Comparison of ENCODE assay signal across 1 cellular context in the genomic region with DNA sequence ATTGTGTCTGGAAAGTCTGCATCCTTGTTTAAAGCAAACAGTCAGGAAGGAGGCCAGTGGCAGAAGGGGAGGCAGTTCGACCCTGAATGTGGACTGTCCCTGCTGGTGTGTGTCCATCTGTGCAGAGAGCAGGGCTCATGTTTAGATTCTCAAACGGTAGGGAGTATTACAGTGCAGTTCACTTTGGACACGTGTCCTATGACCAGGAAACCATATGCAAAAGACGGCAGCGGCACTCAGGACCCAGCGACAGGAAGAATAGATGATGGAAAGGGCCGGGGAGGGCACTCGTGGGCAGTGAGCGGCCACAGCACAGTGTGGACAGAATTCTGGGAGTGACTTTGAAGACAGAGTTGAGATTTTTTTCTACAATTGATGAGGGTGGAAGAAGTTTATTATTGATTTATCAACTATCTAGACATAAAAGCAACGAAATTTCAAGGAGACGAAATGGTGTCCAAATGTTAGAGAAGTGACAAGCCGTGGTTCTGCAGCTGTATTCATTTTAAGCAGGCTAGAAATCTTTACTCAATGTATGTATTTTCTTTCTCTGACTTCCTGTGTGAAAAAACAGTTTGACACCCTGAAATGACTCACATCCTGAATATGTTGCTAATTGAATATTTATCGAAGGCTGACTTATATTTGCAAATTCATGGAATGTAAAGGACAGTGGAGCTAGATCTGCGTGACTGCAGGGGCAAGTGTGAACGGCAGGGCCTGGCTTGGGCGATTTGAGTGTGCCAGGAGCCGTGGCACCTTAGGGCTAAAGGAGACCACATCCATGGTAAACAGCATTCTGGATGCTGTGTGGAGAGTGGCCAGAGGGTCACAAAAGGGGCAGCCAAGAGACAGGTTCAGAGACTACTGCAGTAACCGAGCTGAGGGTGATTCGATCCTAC.
A peak's percentile ranks its signal among the peaks of the same experiment; 100 is the strongest.
TF ChIP-seq lines count a peak whose summit lies in the region.

No MANE protein-coding gene starts in this region.

TF ChIP-seq in GM12878, 131 proteins besides CTCF, POLR2A, EP300 and RAD21 (continued from another document and continues in another):
- TF ChIP-seq MXI1 (IDR thresholded peaks at IDR 0.05; ENCODE audit: low read depth, low read length): peak; percentile 33; the same call in 1 of the 2 replicates
- TF ChIP-seq POU2F2 (IDR thresholded peaks at IDR 0.05; ENCODE audit: borderline replicate concordance, low read depth, low read length): peak; percentile 69; the same call in 1 of the 3 replicates
- TF ChIP-seq PAX8 (IDR thresholded peaks at IDR 0.05): no peak
- TF ChIP-seq HDGF (IDR thresholded peaks at IDR 0.05): 0 out of 2 replicates have a peak, but pooled peaks have one; percentile 26
- TF ChIP-seq DPF2 (IDR thresholded peaks at IDR 0.05): peak; percentile 86
- TF ChIP-seq SUZ12 (IDR thresholded peaks at IDR 0.05; ENCODE audit: unreplicated experiment): no peak
- no peak; the same call in 1 of the 2 replicates for TF ChIP-seq CREM (IDR thresholded peaks at IDR 0.05; ENCODE audit: low read depth)
- no peak for TF ChIP-seq KAT2A (conservative IDR thresholded peaks at IDR 0.05; ENCODE audit: control insufficient read depth, low read depth, low read length)
- TF ChIP-seq IKZF1 (conservative IDR thresholded peaks at IDR 0.05): peak; percentile 86
- TF ChIP-seq, protein P1, sequence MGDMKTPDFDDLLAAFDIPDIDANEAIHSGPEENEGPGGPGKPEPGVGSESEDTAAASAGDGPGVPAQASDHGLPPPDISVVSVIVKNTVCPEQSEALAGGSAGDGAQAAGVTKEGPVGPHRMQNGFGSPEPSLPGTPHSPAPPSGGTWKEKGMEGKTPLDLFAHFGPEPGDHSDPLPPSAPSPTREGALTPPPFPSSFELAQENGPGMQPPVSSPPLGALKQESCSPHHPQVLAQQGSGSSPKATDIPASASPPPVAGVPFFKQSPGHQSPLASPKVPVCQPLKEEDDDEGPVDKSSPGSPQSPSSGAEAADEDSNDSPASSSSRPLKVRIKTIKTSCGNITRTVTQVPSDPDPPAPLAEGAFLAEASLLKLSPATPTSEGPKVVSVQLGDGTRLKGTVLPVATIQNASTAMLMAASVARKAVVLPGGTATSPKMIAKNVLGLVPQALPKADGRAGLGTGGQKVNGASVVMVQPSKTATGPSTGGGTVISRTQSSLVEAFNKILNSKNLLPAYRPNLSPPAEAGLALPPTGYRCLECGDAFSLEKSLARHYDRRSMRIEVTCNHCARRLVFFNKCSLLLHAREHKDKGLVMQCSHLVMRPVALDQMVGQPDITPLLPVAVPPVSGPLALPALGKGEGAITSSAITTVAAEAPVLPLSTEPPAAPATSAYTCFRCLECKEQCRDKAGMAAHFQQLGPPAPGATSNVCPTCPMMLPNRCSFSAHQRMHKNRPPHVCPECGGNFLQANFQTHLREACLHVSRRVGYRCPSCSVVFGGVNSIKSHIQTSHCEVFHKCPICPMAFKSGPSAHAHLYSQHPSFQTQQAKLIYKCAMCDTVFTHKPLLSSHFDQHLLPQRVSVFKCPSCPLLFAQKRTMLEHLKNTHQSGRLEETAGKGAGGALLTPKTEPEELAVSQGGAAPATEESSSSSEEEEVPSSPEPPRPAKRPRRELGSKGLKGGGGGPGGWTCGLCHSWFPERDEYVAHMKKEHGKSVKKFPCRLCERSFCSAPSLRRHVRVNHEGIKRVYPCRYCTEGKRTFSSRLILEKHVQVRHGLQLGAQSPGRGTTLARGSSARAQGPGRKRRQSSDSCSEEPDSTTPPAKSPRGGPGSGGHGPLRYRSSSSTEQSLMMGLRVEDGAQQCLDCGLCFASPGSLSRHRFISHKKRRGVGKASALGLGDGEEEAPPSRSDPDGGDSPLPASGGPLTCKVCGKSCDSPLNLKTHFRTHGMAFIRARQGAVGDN (IDR thresholded peaks at IDR 0.05): 0 out of 2 replicates have a peak, but pooled peaks have one; percentile 18
- TF ChIP-seq ZZZ3 (IDR thresholded peaks at IDR 0.05; ENCODE audit: control insufficient read depth, insufficient read length, low read depth): no peak
- TF ChIP-seq, protein P2, sequence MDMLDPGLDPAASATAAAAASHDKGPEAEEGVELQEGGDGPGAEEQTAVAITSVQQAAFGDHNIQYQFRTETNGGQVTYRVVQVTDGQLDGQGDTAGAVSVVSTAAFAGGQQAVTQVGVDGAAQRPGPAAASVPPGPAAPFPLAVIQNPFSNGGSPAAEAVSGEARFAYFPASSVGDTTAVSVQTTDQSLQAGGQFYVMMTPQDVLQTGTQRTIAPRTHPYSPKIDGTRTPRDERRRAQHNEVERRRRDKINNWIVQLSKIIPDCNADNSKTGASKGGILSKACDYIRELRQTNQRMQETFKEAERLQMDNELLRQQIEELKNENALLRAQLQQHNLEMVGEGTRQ (IDR thresholded peaks at IDR 0.05; ENCODE audit: borderline replicate concordance, low read depth, low read length): peak; percentile 43; the same call in 1 of the 2 replicates
- TF ChIP-seq CBX3 (IDR thresholded peaks at IDR 0.05; ENCODE audit: borderline replicate concordance, low read depth): no peak
- TF ChIP-seq, protein P3, sequence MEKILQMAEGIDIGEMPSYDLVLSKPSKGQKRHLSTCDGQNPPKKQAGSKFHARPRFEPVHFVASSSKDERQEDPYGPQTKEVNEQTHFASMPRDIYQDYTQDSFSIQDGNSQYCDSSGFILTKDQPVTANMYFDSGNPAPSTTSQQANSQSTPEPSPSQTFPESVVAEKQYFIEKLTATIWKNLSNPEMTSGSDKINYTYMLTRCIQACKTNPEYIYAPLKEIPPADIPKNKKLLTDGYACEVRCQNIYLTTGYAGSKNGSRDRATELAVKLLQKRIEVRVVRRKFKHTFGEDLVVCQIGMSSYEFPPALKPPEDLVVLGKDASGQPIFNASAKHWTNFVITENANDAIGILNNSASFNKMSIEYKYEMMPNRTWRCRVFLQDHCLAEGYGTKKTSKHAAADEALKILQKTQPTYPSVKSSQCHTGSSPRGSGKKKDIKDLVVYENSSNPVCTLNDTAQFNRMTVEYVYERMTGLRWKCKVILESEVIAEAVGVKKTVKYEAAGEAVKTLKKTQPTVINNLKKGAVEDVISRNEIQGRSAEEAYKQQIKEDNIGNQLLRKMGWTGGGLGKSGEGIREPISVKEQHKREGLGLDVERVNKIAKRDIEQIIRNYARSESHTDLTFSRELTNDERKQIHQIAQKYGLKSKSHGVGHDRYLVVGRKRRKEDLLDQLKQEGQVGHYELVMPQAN (conservative IDR thresholded peaks at IDR 0.05): no peak
- TF ChIP-seq NR2F1 (conservative IDR thresholded peaks at IDR 0.05): peak; percentile 74
- TF ChIP-seq GABPA (IDR thresholded peaks at IDR 0.05; ENCODE audit: low read depth): peak; percentile 44
- TF ChIP-seq KDM1A (IDR thresholded peaks at IDR 0.05; ENCODE audit: borderline replicate concordance): no peak
- TF ChIP-seq, protein P4, sequence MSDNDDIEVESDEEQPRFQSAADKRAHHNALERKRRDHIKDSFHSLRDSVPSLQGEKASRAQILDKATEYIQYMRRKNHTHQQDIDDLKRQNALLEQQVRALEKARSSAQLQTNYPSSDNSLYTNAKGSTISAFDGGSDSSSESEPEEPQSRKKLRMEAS (IDR thresholded peaks at IDR 0.05; ENCODE audit: low read depth, low read length): peak; percentile 53; the same call in 1 of the 2 replicates
- TF ChIP-seq HCFC1 (IDR thresholded peaks at IDR 0.05; ENCODE audit: low read length): peak; percentile 11; the same call in 1 of the 2 replicates
- TF ChIP-seq, protein P5, sequence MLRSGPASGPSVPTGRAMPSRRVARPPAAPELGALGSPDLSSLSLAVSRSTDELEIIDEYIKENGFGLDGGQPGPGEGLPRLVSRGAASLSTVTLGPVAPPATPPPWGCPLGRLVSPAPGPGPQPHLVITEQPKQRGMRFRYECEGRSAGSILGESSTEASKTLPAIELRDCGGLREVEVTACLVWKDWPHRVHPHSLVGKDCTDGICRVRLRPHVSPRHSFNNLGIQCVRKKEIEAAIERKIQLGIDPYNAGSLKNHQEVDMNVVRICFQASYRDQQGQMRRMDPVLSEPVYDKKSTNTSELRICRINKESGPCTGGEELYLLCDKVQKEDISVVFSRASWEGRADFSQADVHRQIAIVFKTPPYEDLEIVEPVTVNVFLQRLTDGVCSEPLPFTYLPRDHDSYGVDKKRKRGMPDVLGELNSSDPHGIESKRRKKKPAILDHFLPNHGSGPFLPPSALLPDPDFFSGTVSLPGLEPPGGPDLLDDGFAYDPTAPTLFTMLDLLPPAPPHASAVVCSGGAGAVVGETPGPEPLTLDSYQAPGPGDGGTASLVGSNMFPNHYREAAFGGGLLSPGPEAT (IDR thresholded peaks at IDR 0.05; ENCODE audit: low read depth): peak; percentile 51; the same call in 1 of the 2 replicates
- no peak for TF ChIP-seq RELA (IDR thresholded peaks at IDR 0.05; ENCODE audit: borderline replicate concordance, partially characterized antibody)
- no peak for TF ChIP-seq SRF (IDR thresholded peaks at IDR 0.05; ENCODE audit: low read depth in 2 of 2, low read length in 2 of 2)
- TF ChIP-seq IKZF2 (IDR thresholded peaks at IDR 0.05): peak; percentile 69 to 75
- TF ChIP-seq, protein P6, sequence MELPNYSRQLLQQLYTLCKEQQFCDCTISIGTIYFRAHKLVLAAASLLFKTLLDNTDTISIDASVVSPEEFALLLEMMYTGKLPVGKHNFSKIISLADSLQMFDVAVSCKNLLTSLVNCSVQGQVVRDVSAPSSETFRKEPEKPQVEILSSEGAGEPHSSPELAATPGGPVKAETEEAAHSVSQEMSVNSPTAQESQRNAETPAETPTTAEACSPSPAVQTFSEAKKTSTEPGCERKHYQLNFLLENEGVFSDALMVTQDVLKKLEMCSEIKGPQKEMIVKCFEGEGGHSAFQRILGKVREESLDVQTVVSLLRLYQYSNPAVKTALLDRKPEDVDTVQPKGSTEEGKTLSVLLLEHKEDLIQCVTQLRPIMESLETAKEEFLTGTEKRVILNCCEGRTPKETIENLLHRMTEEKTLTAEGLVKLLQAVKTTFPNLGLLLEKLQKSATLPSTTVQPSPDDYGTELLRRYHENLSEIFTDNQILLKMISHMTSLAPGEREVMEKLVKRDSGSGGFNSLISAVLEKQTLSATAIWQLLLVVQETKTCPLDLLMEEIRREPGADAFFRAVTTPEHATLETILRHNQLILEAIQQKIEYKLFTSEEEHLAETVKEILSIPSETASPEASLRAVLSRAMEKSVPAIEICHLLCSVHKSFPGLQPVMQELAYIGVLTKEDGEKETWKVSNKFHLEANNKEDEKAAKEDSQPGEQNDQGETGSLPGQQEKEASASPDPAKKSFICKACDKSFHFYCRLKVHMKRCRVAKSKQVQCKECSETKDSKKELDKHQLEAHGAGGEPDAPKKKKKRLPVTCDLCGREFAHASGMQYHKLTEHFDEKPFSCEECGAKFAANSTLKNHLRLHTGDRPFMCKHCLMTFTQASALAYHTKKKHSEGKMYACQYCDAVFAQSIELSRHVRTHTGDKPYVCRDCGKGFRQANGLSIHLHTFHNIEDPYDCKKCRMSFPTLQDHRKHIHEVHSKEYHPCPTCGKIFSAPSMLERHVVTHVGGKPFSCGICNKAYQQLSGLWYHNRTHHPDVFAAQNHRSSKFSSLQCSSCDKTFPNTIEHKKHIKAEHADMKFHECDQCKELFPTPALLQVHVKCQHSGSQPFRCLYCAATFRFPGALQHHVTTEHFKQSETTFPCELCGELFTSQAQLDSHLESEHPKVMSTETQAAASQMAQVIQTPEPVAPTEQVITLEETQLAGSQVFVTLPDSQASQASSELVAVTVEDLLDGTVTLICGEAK (IDR thresholded peaks at IDR 0.05; ENCODE audit: borderline replicate concordance): no peak
- TF ChIP-seq YY1 (IDR thresholded peaks at IDR 0.05; ENCODE audit: low read depth, low read length): no peak
- TF ChIP-seq CHD2 (IDR thresholded peaks at IDR 0.05; ENCODE audit: borderline replicate concordance, low read depth, low read length): 0 out of 2 replicates have a peak, but pooled peaks have one; percentile 19
- TF ChIP-seq, protein P7, sequence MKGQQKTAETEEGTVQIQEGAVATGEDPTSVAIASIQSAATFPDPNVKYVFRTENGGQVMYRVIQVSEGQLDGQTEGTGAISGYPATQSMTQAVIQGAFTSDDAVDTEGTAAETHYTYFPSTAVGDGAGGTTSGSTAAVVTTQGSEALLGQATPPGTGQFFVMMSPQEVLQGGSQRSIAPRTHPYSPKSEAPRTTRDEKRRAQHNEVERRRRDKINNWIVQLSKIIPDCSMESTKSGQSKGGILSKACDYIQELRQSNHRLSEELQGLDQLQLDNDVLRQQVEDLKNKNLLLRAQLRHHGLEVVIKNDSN (IDR thresholded peaks at IDR 0.05; ENCODE audit: borderline replicate concordance, extremely low read length, insufficient read depth, low read depth, low read length): peak; percentile 43
- TF ChIP-seq, protein P8, sequence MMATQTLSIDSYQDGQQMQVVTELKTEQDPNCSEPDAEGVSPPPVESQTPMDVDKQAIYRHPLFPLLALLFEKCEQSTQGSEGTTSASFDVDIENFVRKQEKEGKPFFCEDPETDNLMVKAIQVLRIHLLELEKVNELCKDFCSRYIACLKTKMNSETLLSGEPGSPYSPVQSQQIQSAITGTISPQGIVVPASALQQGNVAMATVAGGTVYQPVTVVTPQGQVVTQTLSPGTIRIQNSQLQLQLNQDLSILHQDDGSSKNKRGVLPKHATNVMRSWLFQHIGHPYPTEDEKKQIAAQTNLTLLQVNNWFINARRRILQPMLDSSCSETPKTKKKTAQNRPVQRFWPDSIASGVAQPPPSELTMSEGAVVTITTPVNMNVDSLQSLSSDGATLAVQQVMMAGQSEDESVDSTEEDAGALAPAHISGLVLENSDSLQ (IDR thresholded peaks at IDR 0.05): peak; percentile 45; the same call in 1 of the 2 replicates
- peak; percentile 66; the same call in 1 of the 2 replicates for TF ChIP-seq GATAD2B (conservative IDR thresholded peaks at IDR 0.05; ENCODE audit: low read depth)
- TF ChIP-seq ESRRA (IDR thresholded peaks at IDR 0.05; ENCODE audit: low read length): no peak
- TF ChIP-seq, protein P9, sequence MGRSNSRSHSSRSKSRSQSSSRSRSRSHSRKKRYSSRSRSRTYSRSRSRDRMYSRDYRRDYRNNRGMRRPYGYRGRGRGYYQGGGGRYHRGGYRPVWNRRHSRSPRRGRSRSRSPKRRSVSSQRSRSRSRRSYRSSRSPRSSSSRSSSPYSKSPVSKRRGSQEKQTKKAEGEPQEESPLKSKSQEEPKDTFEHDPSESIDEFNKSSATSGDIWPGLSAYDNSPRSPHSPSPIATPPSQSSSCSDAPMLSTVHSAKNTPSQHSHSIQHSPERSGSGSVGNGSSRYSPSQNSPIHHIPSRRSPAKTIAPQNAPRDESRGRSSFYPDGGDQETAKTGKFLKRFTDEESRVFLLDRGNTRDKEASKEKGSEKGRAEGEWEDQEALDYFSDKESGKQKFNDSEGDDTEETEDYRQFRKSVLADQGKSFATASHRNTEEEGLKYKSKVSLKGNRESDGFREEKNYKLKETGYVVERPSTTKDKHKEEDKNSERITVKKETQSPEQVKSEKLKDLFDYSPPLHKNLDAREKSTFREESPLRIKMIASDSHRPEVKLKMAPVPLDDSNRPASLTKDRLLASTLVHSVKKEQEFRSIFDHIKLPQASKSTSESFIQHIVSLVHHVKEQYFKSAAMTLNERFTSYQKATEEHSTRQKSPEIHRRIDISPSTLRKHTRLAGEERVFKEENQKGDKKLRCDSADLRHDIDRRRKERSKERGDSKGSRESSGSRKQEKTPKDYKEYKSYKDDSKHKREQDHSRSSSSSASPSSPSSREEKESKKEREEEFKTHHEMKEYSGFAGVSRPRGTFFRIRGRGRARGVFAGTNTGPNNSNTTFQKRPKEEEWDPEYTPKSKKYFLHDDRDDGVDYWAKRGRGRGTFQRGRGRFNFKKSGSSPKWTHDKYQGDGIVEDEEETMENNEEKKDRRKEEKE (IDR thresholded peaks at IDR 0.05): no peak
- TF ChIP-seq, protein P10, sequence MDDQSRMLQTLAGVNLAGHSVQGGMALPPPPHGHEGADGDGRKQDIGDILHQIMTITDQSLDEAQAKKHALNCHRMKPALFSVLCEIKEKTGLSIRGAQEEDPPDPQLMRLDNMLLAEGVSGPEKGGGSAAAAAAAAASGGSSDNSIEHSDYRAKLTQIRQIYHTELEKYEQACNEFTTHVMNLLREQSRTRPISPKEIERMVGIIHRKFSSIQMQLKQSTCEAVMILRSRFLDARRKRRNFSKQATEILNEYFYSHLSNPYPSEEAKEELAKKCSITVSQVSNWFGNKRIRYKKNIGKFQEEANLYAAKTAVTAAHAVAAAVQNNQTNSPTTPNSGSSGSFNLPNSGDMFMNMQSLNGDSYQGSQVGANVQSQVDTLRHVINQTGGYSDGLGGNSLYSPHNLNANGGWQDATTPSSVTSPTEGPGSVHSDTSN (IDR thresholded peaks at IDR 0.05; ENCODE audit: insufficient replicate concordance, low read depth, low read length): peak; percentile 19
